Comparison of ENCODE assay signal across 9 cellular contexts in the genomic region with DNA sequence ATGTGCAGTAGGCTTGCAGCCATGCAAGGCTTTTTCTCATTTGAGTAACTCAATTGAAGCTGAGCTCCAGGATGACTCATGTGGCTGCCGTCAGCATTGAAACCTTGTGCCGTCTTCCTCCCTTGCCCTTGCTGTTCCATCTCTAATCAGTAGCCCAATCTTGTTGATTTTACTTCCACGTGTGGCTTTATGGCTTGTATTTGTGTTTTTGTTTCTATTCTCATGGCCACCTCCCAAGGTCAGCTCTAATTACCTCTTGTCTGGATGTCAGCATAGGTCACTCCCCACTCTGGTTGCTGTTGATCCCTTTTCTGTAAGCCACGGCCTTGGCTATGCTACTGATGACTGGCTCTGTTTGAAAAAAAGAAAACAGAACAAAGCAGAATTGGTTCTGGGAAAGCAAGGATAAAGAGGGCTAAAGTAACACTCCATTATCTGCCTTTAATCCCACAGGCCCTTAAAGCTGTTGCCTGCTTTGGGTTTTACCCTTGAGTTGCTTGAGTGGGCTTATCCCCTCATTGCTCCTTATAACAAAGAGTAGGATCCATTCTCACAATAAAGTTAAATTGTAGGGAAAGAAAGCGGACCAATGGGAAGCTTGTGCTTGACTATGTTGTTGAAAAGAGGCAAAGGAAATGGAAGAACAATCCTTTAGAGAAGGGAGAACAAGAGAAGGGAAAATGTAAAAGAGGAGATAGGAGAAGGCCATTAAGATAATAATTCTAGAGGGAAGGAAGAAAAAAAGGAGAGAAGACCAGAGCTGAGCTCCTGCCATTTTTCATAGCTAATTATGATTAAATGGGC.
DNase-seq lines count a peak whose midpoint lies in the region; ATAC-seq and TF ChIP-seq lines count a peak whose summit lies in the region.
"Had no signal": no experiment of that assay in that cellular context is flagged by ENCODE, and none has a peak within 500 bp of the region (broad histone marks: within the 10 kb centered on the region; RNA-seq: fewer than 3 reads in every experiment).

No MANE protein-coding gene starts in this region.

- ATAC-seq in HG03025 (IDR thresholded peaks at IDR 0.05; ENCODE audit: low FRiP score, unreplicated experiment) (peak; percentile 85), left lung (peak; percentile 67)
- ATAC-seq in effector memory CD8-positive, alpha-beta T cell (replicated peaks) = no peak

- intact Hi-C loops in adrenal gland (cut with DNase I) = no loop called here
- intact Hi-C loops in left lung (cut with DNase I) = no loop called here
- intact Hi-C loops in activated CD4-positive, alpha-beta T cell treated with anti-CD3 and anti-CD28 coated beads, Interleukin-2, amount 10 ng/mL, durations not matched to agents 24 days and 14 days (cut with micrococcal nuclease) = no loop called here

- H3K36me3 ChIP-seq in adrenal gland (replicated peaks in 1 of 2) = no peaks in the 10 kb centered on the region
- H3K36me3 ChIP-seq in left lung = no peaks in the 10 kb centered on the region
- no peaks in the 10 kb centered on the region for H3K36me3 ChIP-seq in H7 (replicated peaks; ENCODE audit: control insufficient read depth, insufficient read depth, low read length)

- H3K36me3 Mint-ChIP-seq in effector memory CD8-positive, alpha-beta T cell (ENCODE audit: insufficient read depth) = no peaks in the 10 kb centered on the region
- H3K36me3 Mint-ChIP-seq in activated CD4-positive, alpha-beta T cell treated with anti-CD3 and anti-CD28 coated beads, Interleukin-2, amount 10 ng/mL, durations not matched to agents 24 days and 14 days (ENCODE audit: low read depth) = no peaks in the 10 kb centered on the region
- H3K36me3 Mint-ChIP-seq: activated naive CD8-positive, alpha-beta T cell had no signal

- H3K9me3 ChIP-seq in adrenal gland (replicated peaks in 1 of 3) = no peaks in the 10 kb centered on the region
- H3K9me3 ChIP-seq in left lung = no peaks in the 10 kb centered on the region

- no peak for TF ChIP-seq CTCF in adrenal gland (IDR thresholded peaks at IDR 0.05)
- TF ChIP-seq CTCF in left lung (IDR thresholded peaks at IDR 0.05) = no peak

- no peaks in the 10 kb centered on the region for H3K9me3 Mint-ChIP-seq in effector memory CD8-positive, alpha-beta T cell
- no peaks in the 10 kb centered on the region for H3K9me3 Mint-ChIP-seq in activated CD4-positive, alpha-beta T cell treated with anti-CD3 and anti-CD28 coated beads, Interleukin-2, amount 10 ng/mL, durations not matched to agents 24 days and 14 days

- H3K4me1 ChIP-seq in adrenal gland (replicated peaks in 1 of 2) = peaks cover 0 to 15% of the 10 kb centered on the region in 2 donors
- H3K4me1 ChIP-seq in left lung = no peaks in the 10 kb centered on the region

- no peaks in the 10 kb centered on the region for H3K27me3 ChIP-seq in adrenal gland
- H3K27me3 ChIP-seq in left lung = no peaks in the 10 kb centered on the region
- no peaks in the 10 kb centered on the region for H3K27me3 ChIP-seq in H7 (ENCODE audit: control insufficient read depth, insufficient read depth, low read length)

- no peak overlapping the region for H3K4me3 Mint-ChIP-seq in effector memory CD8-positive, alpha-beta T cell
- no peak overlapping the region for H3K4me3 Mint-ChIP-seq in activated CD4-positive, alpha-beta T cell treated with anti-CD3 and anti-CD28 coated beads, Interleukin-2, amount 10 ng/mL, durations not matched to agents 24 days and 14 days
- H3K4me3 Mint-ChIP-seq: activated naive CD8-positive, alpha-beta T cell had no signal

- DNase-seq in EL = peak; percentile 74
- DNase-seq in adrenal gland = peak; percentile 68 to 88 (median 79)
- DNase-seq in left lung = no peak
- no peak for DNase-seq in NCI-H345 treated with DMSO at 0.1 percent for 48 hours (lab: John Stamatoyannopoulos, UW; ENCODE audit: unreplicated experiment)
- no peak for DNase-seq in effector memory CD8-positive, alpha-beta T cell
- no peak for DNase-seq in H7
- DNase-seq in activated CD4-positive, alpha-beta T cell treated with anti-CD3 and anti-CD28 coated beads, Interleukin-2, amount 10 ng/mL, durations not matched to agents 24 days and 14 days = no peak

- H3K27ac ChIP-seq in adrenal gland (peak overlapping the region; percentile 48 to 83 (median 69)), left lung (no peak overlapping the region)

- WGBS in adrenal gland, 4 donors = 45 to 52% (median 45%) methylated on average over 5 of the region's 5 CpGs

- H3K4me1 Mint-ChIP-seq in effector memory CD8-positive, alpha-beta T cell (ENCODE audit: low read depth in 2 of 2) = no peaks in the 10 kb centered on the region
- no peaks in the 10 kb centered on the region for H3K4me1 Mint-ChIP-seq in activated CD4-positive, alpha-beta T cell treated with anti-CD3 and anti-CD28 coated beads, Interleukin-2, amount 10 ng/mL, durations not matched to agents 24 days and 14 days

- H3K4me3 ChIP-seq in adrenal gland (no peak overlapping the region), left lung (no peak overlapping the region), H7 (ENCODE audit: insufficient read depth, low read depth, low read length) (no peak overlapping the region)

- H3K27ac Mint-ChIP-seq in effector memory CD8-positive, alpha-beta T cell = no peak overlapping the region
- no peak overlapping the region for H3K27ac Mint-ChIP-seq in activated CD4-positive, alpha-beta T cell treated with anti-CD3 and anti-CD28 coated beads, Interleukin-2, amount 10 ng/mL, durations not matched to agents 24 days and 14 days
- H3K27ac Mint-ChIP-seq: activated naive CD8-positive, alpha-beta T cell had no signal

- TF ChIP-seq POLR2A in adrenal gland (IDR thresholded peaks at IDR 0.05) = no peak

- no peaks in the 10 kb centered on the region for H3K27me3 Mint-ChIP-seq in effector memory CD8-positive, alpha-beta T cell
- no peaks in the 10 kb centered on the region for H3K27me3 Mint-ChIP-seq in activated CD4-positive, alpha-beta T cell treated with anti-CD3 and anti-CD28 coated beads, Interleukin-2, amount 10 ng/mL, durations not matched to agents 24 days and 14 days
- H3K27me3 Mint-ChIP-seq: activated naive CD8-positive, alpha-beta T cell had no signal

Comparison
In these comparisons a context has a peak if more than half of its experiments do, and no peak if none do; other contexts are left out.
1. DNase-seq: peak in EL (single experiment) and adrenal gland (7 of 7); none in left lung (0 of 2), NCI-H345 treated with DMSO at 0.1 percent for 48 hours (single experiment), effector memory CD8-positive, alpha-beta T cell (0 of 3), H7 (single experiment) and activated CD4-positive, alpha-beta T cell treated with anti-CD3 and anti-CD28 coated beads, Interleukin-2, amount 10 ng/mL, durations not matched to agents 24 days and 14 days (single experiment).
2. H3K27ac ChIP-seq: peak in adrenal gland (5 of 5); none in left lung (0 of 2).